Comparison of ENCODE assay signal across 8 cellular contexts in the genomic region with DNA sequence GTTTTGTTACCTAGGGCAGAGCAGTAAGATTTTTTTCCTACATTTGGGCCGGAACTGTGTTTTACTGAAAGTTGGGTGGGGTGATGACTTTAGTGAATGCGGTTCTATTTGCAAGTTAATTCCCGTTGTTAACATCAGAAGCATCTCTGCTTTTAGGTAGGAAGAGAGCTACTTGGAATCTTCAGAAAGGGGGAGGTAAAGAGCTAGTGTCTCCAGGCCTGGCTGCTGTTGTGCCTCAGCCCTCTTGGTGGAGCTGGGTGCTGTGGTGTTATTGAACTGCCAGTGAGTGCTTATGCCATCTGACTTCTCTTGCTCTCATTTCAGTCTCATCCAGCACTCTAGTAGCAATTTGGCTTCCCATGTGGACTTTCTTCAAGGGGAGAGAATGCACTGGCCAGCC. TPM values are rescaled to one million over a fixed set of nuclear protein-coding genes. Genes with fewer than 3 reads are reported as not detected.
DNase-seq lines count a peak whose midpoint lies in the region; ATAC-seq, FAIRE-seq and TF ChIP-seq lines count a peak whose summit lies in the region.
"Had no signal": no experiment of that assay in that cellular context is flagged by ENCODE, and none has a peak within 500 bp of the region (broad histone marks: within the 10 kb centered on the region; RNA-seq: fewer than 3 reads in every experiment).

No MANE protein-coding gene starts in this region.

- no peaks in the 10 kb centered on the region for H3K9me3 ChIP-seq in K562 (replicated peaks; ENCODE audit: control insufficient read depth, insufficient read depth, low read depth, low read length)
- H3K9me3 ChIP-seq: SJSA1 had no signal

- peaks cover 20% of the 10 kb centered on the region for H3K4me1 Mint-ChIP-seq in nephron

- H3K4me3 ChIP-seq in GM08714 (ENCODE audit: low read length) = peak overlapping the region; percentile 24; the same call in 1 of the 2 replicates
- no peak overlapping the region for H3K4me3 ChIP-seq in LNCaP clone FGC (ENCODE audit: low read depth, low read length)
- no peak overlapping the region for H3K4me3 ChIP-seq in K562
- H3K4me3 ChIP-seq: SJSA1 had no signal

- no TSS peak for BruUV-seq in K562 (replicated peaks; lab: Mats Ljungman, UMichigan)

- peak overlapping the region; percentile 3 to 63 (median 54) for H3K4me3 Mint-ChIP-seq in nephron

- no peak overlapping the region for H3K4me2 ChIP-seq in K562 (ENCODE audit: insufficient read depth, low read length)

- H3K9me3 Mint-ChIP-seq in nephron = no peaks in the 10 kb centered on the region

- CTCF ChIA-PET in K562 (lab: Yijun Ruan, JAX; ENCODE audit: low intra/inter-chr PET ratio) = interaction anchor here (0.7 kb wide), 1 partner anchor 282 kb away, joined by 3 read pairs; no protein-coding TSS in a partner anchor

- peak overlapping the region in 1 of 3 experiments; percentile 9 for H3K27ac Mint-ChIP-seq in nephron

- H3K4me1 ChIP-seq in K562 (replicated peaks in 1 of 2; ENCODE audit: control insufficient read depth in 2 of 2, insufficient read depth in 2 of 2, low read length in 2 of 2) = peaks cover 3 to 14% of the 10 kb centered on the region in 2 experiments

- no peak for TF ChIP-seq EP300 in K562 (IDR thresholded peaks at IDR 0.05; ENCODE audit: low read length)

- intact Hi-C loops in K562 (cut with micrococcal nuclease) = no loop called here
- intact Hi-C loops in cardiac septum (cut with DNase I) = loop anchor here (5.0 kb wide), 1 partner anchor 54 kb away; a partner anchor contains a TSS

- TF ChIP-seq CTCF in LNCaP clone FGC (IDR thresholded peaks at IDR 0.05; ENCODE audit: control insufficient read depth, extremely low read depth, insufficient read depth) (0 out of 2 replicates have a peak, but pooled peaks have one; percentile 21), K562 (IDR thresholded peaks at IDR 0.05 in 2 of 3, conservative IDR thresholded peaks at IDR 0.05 in 1 of 3; ENCODE audit: insufficient read depth in 2 of 3, low read depth in 1 of 3, low read length in 3 of 3) (peak; percentile 63 to 96 (median 80)), nephron (IDR thresholded peaks at IDR 0.05; ENCODE audit: unreplicated experiment in 3 of 3) (peak in 2 of 3 experiments; percentile 12 to 21)

- in situ Hi-C loops in K562 (cut with MboI) = no loop called here

- peaks cover 24% of the 10 kb centered on the region for H3K79me2 ChIP-seq in K562 (ENCODE audit: control insufficient read depth, insufficient read depth, low read length)

- no peaks in the 10 kb centered on the region for H3K27me3 ChIP-seq in K562 (ENCODE audit: control insufficient read depth in 2 of 2, insufficient read depth in 2 of 2, low read length in 2 of 2)
- H3K27me3 ChIP-seq: SJSA1 had no signal

- H3K9ac ChIP-seq in K562 (ENCODE audit: insufficient read depth in 1 of 2, low read depth in 2 of 2, low read length in 2 of 2) = no peak overlapping the region

- no peaks in the 10 kb centered on the region for H3K9me1 ChIP-seq in K562 (ENCODE audit: control insufficient read depth, insufficient read depth, low read length)

- 0 out of 2 replicates have a peak, but pooled peaks cover 5% of the 10 kb centered on the region for H4K20me1 ChIP-seq in K562 (replicated peaks; ENCODE audit: control insufficient read depth, insufficient read depth, low read length)

- H3K27ac ChIP-seq in K562 (ENCODE audit: extremely low read depth, low read depth, low read length) = no peak overlapping the region
- H3K27ac ChIP-seq: SJSA1 had no signal

- DNase-seq in LNCaP clone FGC (ENCODE audit: low read depth) (no peak), K562 (ENCODE audit: extremely low read depth in 1 of 4, low spot score in 3 of 4) (peak in 3 of 4 experiments; percentile 16 to 47 (median 25)), CD1c-positive myeloid dendritic cell (ENCODE audit: extremely low spot score) (no peak), germinal center (ENCODE audit: low spot score) (no peak), cardiac septum (ENCODE audit: low spot score) (no peak)

- 66% methylated on average over 3 of the region's 3 CpGs for WGBS in K562 (ENCODE audit: insufficient coverage, low coverage, missing lambda C conversion rate)

- POLR2A ChIA-PET in K562 (lab: Yijun Ruan, JAX) = interaction anchor here (0.7 to 2.7 kb wide), 7 partner anchors 9 to 1079 kb away, joined by 3 to 12 read pairs (median 3); no protein-coding TSS in a partner anchor

- H3K36me3 Mint-ChIP-seq in nephron (ENCODE audit: low read depth) = peaks cover 43% of the 10 kb centered on the region

- H3K36me3 ChIP-seq in K562 (ENCODE audit: control insufficient read depth, insufficient read depth, low read length) = peaks cover 42% of the 10 kb centered on the region

- H3K27me3 Mint-ChIP-seq in nephron (ENCODE audit: low read depth) = no peaks in the 10 kb centered on the region

- FAIRE-seq in K562 (lab: Jason Lieb, UNC) = no peak

- TF ChIP-seq RAD21 in K562 (CRISPR knock-in tag; conservative IDR thresholded peaks at IDR 0.05 in 1 of 2, IDR thresholded peaks at IDR 0.05 in 1 of 2) = peak in 1 of 2 experiments; percentile 33; a peak in 2 of 4 replicates

- ATAC-seq in K562 = no peak

- no peak for TF ChIP-seq POLR2A in K562 (conservative IDR thresholded peaks at IDR 0.05)

- H2AFZ ChIP-seq in K562 (ENCODE audit: low read depth, low read length) = no peak overlapping the region

TF ChIP-seq in K562, 482 proteins besides CTCF, POLR2A, EP300 and RAD21 (continues in another document):
- TF ChIP-seq ZNF239 (CRISPR knock-in tag; IDR thresholded peaks at IDR 0.05) (no peak), SREBF2 (CRISPR knock-in tag; IDR thresholded peaks at IDR 0.05) (no peak), DNMT1 (IDR thresholded peaks at IDR 0.05) (no peak), HSF4 (CRISPR knock-in tag; IDR thresholded peaks at IDR 0.05; ENCODE audit: borderline replicate concordance) (no peak), KLF16 (IDR thresholded peaks at IDR 0.05) (no peak), ZBTB1 (CRISPR knock-in tag; IDR thresholded peaks at IDR 0.05; ENCODE audit: borderline replicate concordance, low read depth) (no peak), ZNF384 (IDR thresholded peaks at IDR 0.05; ENCODE audit: low read depth, low read length) (no peak), STAG1 (CRISPR knock-in tag; IDR thresholded peaks at IDR 0.05; ENCODE audit: borderline replicate concordance) (no peak), HDAC2 (IDR thresholded peaks at IDR 0.05) (no peak), CC2D1A (IDR thresholded peaks at IDR 0.05) (no peak), SMAD1 (IDR thresholded peaks at IDR 0.05; ENCODE audit: low read depth, low read length, partially characterized antibody) (no peak)
- TF ChIP-seq, protein P1, sequence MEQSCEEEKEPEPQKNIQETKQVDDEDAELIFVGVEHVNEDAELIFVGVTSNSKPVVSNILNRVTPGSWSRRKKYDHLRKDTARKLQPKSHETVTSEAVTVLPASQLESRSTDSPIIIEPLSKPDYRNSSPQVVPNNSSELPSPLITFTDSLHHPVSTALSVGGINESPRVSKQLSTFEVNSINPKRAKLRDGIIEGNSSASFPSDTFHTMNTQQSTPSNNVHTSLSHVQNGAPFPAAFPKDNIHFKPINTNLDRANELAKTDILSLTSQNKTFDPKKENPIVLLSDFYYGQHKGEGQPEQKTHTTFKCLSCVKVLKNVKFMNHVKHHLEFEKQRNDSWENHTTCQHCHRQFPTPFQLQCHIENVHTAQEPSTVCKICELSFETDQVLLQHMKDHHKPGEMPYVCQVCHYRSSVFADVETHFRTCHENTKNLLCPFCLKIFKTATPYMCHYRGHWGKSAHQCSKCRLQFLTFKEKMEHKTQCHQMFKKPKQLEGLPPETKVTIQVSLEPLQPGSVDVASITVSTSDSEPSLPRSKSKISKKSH (CRISPR knock-in tag; IDR thresholded peaks at IDR 0.05) = no peak

RNA-seq across cellular contexts. Expression of a gene that starts 3.4 kb away (rescaled TPM):
- total RNA-seq in K562 (2011; cell fraction: chromatin; rRNA removed; ENCODE audit: low replicate concordance) = 118 and 126 TPM in 2 replicates
- total RNA-seq in K562 (2011; cell fraction: nucleolus; rRNA removed) = 43.2 and 43.6 TPM in 2 replicates
- total RNA-seq in K562 (2011; cell fraction: nucleoplasm; rRNA removed) = 47.6 and 48.7 TPM in 2 replicates
- total RNA-seq in K562 (2014; rRNA removed) = 15.6 and 16.0 TPM in 2 replicates
- 17.6 and 21.2 TPM in 2 replicates for total RNA-seq in K562 (2014; rRNA removed; fragmentation: Illumina TruSeq; extraction: Trizol)
- 13.1 and 14.3 TPM in 2 replicates for total RNA-seq in K562 (2015; rRNA removed; fragmentation: Illumina TruSeq; extraction: Trizol)
- 27.3 and 33.6 TPM in 2 replicates for total RNA-seq in K562 (2021)
- 12.5 and 20.8 TPM in 2 replicates for polyA plus RNA-seq in K562 (2011; rRNA removed)
- 5.4 and 12.3 TPM in 2 replicates for polyA plus RNA-seq in K562 (2011; cell fraction: cytosol; rRNA removed)
- 18.6 and 24.1 TPM in 2 replicates for polyA plus RNA-seq in K562 (2011; cell fraction: nucleus; rRNA removed)
- 17.2 and 34.3 TPM in 2 replicates for polyA plus RNA-seq in K562 (2012)
- polyA plus RNA-seq in K562 (2014; fragmentation: Illumina TruSeq; extraction: Trizol) = 24.9 and 26.4 TPM in 2 replicates
- 10 to 100 TPM in 1 of 2 experiments, 1 to 10 TPM in 1; 3.6 to 12.1 TPM for polyA plus RNA-seq in K562 (2014; fragmentation: Nextera tagmentation; extraction: Ambion mirVana)
- polyA plus RNA-seq in K562 (2014; rRNA removed) = 13.5 and 14.2 TPM in 2 replicates
- polyA minus RNA-seq in K562 (2011; rRNA and poly(A)+ RNA removed) = 26.9 and 40.0 TPM in 2 replicates
- polyA minus RNA-seq in K562 (2011; cell fraction: cytosol; rRNA and poly(A)+ RNA removed) = 11.4 and 12.3 TPM in 2 replicates
- polyA minus RNA-seq in K562 (2011; cell fraction: nucleus; rRNA and poly(A)+ RNA removed) = 8.6 and 19.7 TPM in 2 replicates
- total RNA-seq in cardiac septum = 19.8 TPM

RNA-seq across cellular contexts. Expression of a gene that starts 54.0 kb away (rescaled TPM):
- 181 and 201 TPM in 2 replicates for total RNA-seq in K562 (2011; cell fraction: chromatin; rRNA removed; ENCODE audit: low replicate concordance)
- 75.9 and 89.5 TPM in 2 replicates for total RNA-seq in K562 (2011; cell fraction: nucleolus; rRNA removed)
- total RNA-seq in K562 (2011; cell fraction: nucleoplasm; rRNA removed) = 148 and 229 TPM in 2 replicates
- total RNA-seq in K562 (2014; rRNA removed) (8.9 and 13.4 TPM in 2 replicates), K562 (2014; rRNA removed; fragmentation: Illumina TruSeq; extraction: Trizol) (11.5 and 12.2 TPM in 2 replicates), K562 (2015; rRNA removed; fragmentation: Illumina TruSeq; extraction: Trizol) (9.5 and 9.8 TPM in 2 replicates), K562 (2021) (18.9 and 20.7 TPM in 2 replicates), cardiac septum (30.1 TPM)
- polyA plus RNA-seq in K562 (2011; rRNA removed) (12.0 and 17.8 TPM in 2 replicates), K562 (2014; fragmentation: Illumina TruSeq; extraction: Trizol) (18.1 and 18.5 TPM in 2 replicates), K562 (2014; fragmentation: Nextera tagmentation; extraction: Ambion mirVana) (1 to 10 TPM; 1.2 to 1.6 TPM), K562 (2014; rRNA removed) (11.0 and 12.8 TPM in 2 replicates)
- polyA plus RNA-seq in K562 (2011; cell fraction: cytosol; rRNA removed) = 9.4 and 15.6 TPM in 2 replicates
- 45.5 and 47.5 TPM in 2 replicates for polyA plus RNA-seq in K562 (2011; cell fraction: nucleus; rRNA removed)
- polyA plus RNA-seq in K562 (2012) = 13.3 and 31.3 TPM in 2 replicates
- 16.9 and 23.2 TPM in 2 replicates for polyA minus RNA-seq in K562 (2011; rRNA and poly(A)+ RNA removed)
- 7.9 and 18.4 TPM in 2 replicates for polyA minus RNA-seq in K562 (2011; cell fraction: cytosol; rRNA and poly(A)+ RNA removed)
- 21.5 and 30.5 TPM in 2 replicates for polyA minus RNA-seq in K562 (2011; cell fraction: nucleus; rRNA and poly(A)+ RNA removed)

Comparison
In these comparisons a context has a peak if more than half of its experiments do, and no peak if none do; other contexts are left out.
1. DNase-seq: peak in K562 (3 of 4); none in LNCaP clone FGC (single experiment), CD1c-positive myeloid dendritic cell (single experiment), germinal center (single experiment) and cardiac septum (single experiment).
2. CTCF ChIP-seq: peak in every context shown above with its lines; median percentile 80 in K562; 21 in LNCaP clone FGC; 16 in nephron.